In the genomic region with DNA sequence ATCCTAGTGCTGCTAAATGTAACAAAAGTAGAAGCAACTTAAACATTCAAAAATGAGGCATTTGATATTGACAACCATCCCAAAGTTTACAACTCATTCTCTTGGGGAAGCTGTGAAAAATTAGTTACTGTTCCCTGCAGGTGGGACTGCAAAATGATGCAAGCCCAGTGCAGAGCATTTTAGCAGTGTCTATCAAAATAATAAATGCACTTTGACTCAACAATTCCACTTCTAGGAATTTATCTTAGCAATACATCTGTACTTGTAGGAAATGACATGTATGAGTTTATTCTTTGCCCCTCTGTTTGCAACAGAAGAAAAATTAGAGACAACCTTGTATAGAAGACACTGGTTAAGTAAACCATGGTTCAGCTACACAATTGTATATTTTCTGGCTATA, we compare ENCODE assay signal across 23 cellular contexts. TPM values are rescaled to one million over a fixed set of nuclear protein-coding genes. Genes with fewer than 3 reads are reported as not detected.
DNase-seq lines count a peak whose midpoint lies in the region; ATAC-seq, FAIRE-seq and TF ChIP-seq lines count a peak whose summit lies in the region.
"Had no signal": no experiment of that assay in that cellular context is flagged by ENCODE, and none has a peak within 500 bp of the region (broad histone marks: within the 10 kb centered on the region; RNA-seq: fewer than 3 reads in every experiment).

No MANE protein-coding gene starts in this region.

- no peak overlapping the region for H3K27ac Mint-ChIP-seq in stimulated activated effector memory CD8-positive, alpha-beta T cell treated with anti-CD3 and anti-CD28 coated beads, Interleukin-12 subunit alpha, Interleukin-12 subunit beta, amount 100 ng/mL, for 72 hours
- H3K27ac Mint-ChIP-seq in activated CD8-positive, alpha-beta memory T cell treated with anti-CD3 and anti-CD28 coated beads, Interleukin-2, amount 10 ng/mL, durations not matched to agents 7 days and 5 days, result no peak overlapping the region
- H3K27ac Mint-ChIP-seq: CD4-positive, alpha-beta memory T cell; H9 had no signal

- H3F3A ChIP-seq in SU-DHL-6 (ENCODE audit: insufficient read depth), result peaks cover 16% of the 10 kb centered on the region; the same call in 1 of the 2 replicates

- intact Hi-C loops in GM12878 (cut with micrococcal nuclease; ENCODE audit: unreplicated experiment) (no loop called here), left ventricle myocardium inferior (cut with micrococcal nuclease) (no loop called here)

- RAD21 ChIA-PET in GM12878 (lab: Charles Lee; ENCODE audit: unreplicated experiment), result interaction anchor here (0.5 to 1.8 kb wide), 6 partner anchors 28 to 1166 kb away, joined by 3 to 7 read pairs (median 4); no protein-coding TSS in a partner anchor

- no peaks in the 10 kb centered on the region for H3K27me3 Mint-ChIP-seq in activated CD8-positive, alpha-beta memory T cell treated with anti-CD3 and anti-CD28 coated beads, Interleukin-2, amount 10 ng/mL, durations not matched to agents 7 days and 5 days
- H3K27me3 Mint-ChIP-seq: CD4-positive, alpha-beta memory T cell had no signal

- no peaks in the 10 kb centered on the region for H3K9me3 Mint-ChIP-seq in stimulated activated effector memory CD8-positive, alpha-beta T cell treated with anti-CD3 and anti-CD28 coated beads, Interleukin-12 subunit alpha, Interleukin-12 subunit beta, amount 100 ng/mL, for 72 hours
- H3K9me3 Mint-ChIP-seq in activated CD8-positive, alpha-beta memory T cell treated with anti-CD3 and anti-CD28 coated beads, Interleukin-2, amount 10 ng/mL, durations not matched to agents 7 days and 5 days (ENCODE audit: low read depth), result peaks cover 2% of the 10 kb centered on the region
- H3K9me3 Mint-ChIP-seq: CD4-positive, alpha-beta memory T cell; H9 had no signal

- no peak for TF ChIP-seq EP300 in GM12878 (IDR thresholded peaks at IDR 0.05; ENCODE audit: borderline replicate concordance in 1 of 2, control insufficient read depth in 1 of 2, low read depth in 2 of 2, low read length in 2 of 2)

- H3K4me2 ChIP-seq in SU-DHL-6 (ENCODE audit: low read depth, low read length, poor library complexity, severe bottlenecking), result peak overlapping the region; percentile 7
- no peak overlapping the region for H3K4me2 ChIP-seq in GM12878 (ENCODE audit: control insufficient read depth, insufficient read depth)
- H3K4me2 ChIP-seq in hepatocyte, result no peak overlapping the region

- no TSS peak for BruUV-seq in GM12878 (replicated peaks; lab: Mats Ljungman, UMichigan)

- H3K36me3 ChIP-seq in SU-DHL-6 (ENCODE audit: low read length) (no peaks in the 10 kb centered on the region), GM12878 (ENCODE audit: control insufficient read depth in 2 of 2, insufficient read depth in 2 of 2, low read length in 1 of 2) (no peaks in the 10 kb centered on the region), hepatocyte (replicated peaks; ENCODE audit: insufficient read depth, low read depth) (no peaks in the 10 kb centered on the region), left ventricle myocardium inferior (no peaks in the 10 kb centered on the region)
- H3K36me3 ChIP-seq: SJSA1 had no signal

- TF ChIP-seq RAD21 in GM12878 (IDR thresholded peaks at IDR 0.05; ENCODE audit: insufficient read depth, low read depth, low read length), result no peak

- H3K4me1 Mint-ChIP-seq in stimulated activated effector memory CD8-positive, alpha-beta T cell treated with anti-CD3 and anti-CD28 coated beads, Interleukin-12 subunit alpha, Interleukin-12 subunit beta, amount 100 ng/mL, for 72 hours, result peaks cover 12% of the 10 kb centered on the region
- H3K4me1 Mint-ChIP-seq in activated CD8-positive, alpha-beta memory T cell treated with anti-CD3 and anti-CD28 coated beads, Interleukin-2, amount 10 ng/mL, durations not matched to agents 7 days and 5 days, result peaks cover 27% of the 10 kb centered on the region

- no peaks in the 10 kb centered on the region for H3K27me3 ChIP-seq in SU-DHL-6 (ENCODE audit: low read length)
- no peaks in the 10 kb centered on the region for H3K27me3 ChIP-seq in GM12878 (replicated peaks in 1 of 2; ENCODE audit: control insufficient read depth in 2 of 2, insufficient read depth in 2 of 2, low read length in 1 of 2)
- H3K27me3 ChIP-seq in hepatocyte, result no peaks in the 10 kb centered on the region
- peaks cover 33% of the 10 kb centered on the region for H3K27me3 ChIP-seq in left ventricle myocardium inferior (ENCODE audit: low read depth)
- H3K27me3 ChIP-seq: SJSA1 had no signal

- no peaks in the 10 kb centered on the region for H4K20me1 ChIP-seq in SU-DHL-6 (ENCODE audit: low read depth, low read length)
- H4K20me1 ChIP-seq in GM12878 (ENCODE audit: control insufficient read depth, insufficient read depth), result no peaks in the 10 kb centered on the region
- H4K20me1 ChIP-seq in hepatocyte (ENCODE audit: insufficient read depth, poor library complexity, severe bottlenecking), result no peaks in the 10 kb centered on the region

- no peak overlapping the region for H3K4me3 Mint-ChIP-seq in stimulated activated effector memory CD8-positive, alpha-beta T cell treated with anti-CD3 and anti-CD28 coated beads, Interleukin-12 subunit alpha, Interleukin-12 subunit beta, amount 100 ng/mL, for 72 hours
- H3K4me3 Mint-ChIP-seq in activated CD8-positive, alpha-beta memory T cell treated with anti-CD3 and anti-CD28 coated beads, Interleukin-2, amount 10 ng/mL, durations not matched to agents 7 days and 5 days, result no peak overlapping the region
- H3K4me3 Mint-ChIP-seq: CD4-positive, alpha-beta memory T cell; H9 had no signal

- no peak for TF ChIP-seq POLR2A in GM12878 (IDR thresholded peaks at IDR 0.05; ENCODE audit: low read depth, low read length)

- ATAC-seq in GM12878, result no peak
- ATAC-seq in stimulated activated effector memory CD8-positive, alpha-beta T cell treated with anti-CD3 and anti-CD28 coated beads, Interleukin-12 subunit alpha, Interleukin-12 subunit beta, amount 100 ng/mL, for 72 hours, result no peak
- no peak for ATAC-seq in activated CD8-positive, alpha-beta memory T cell treated with anti-CD3 and anti-CD28 coated beads, Interleukin-2, amount 10 ng/mL, durations not matched to agents 7 days and 5 days

- H3K9me3 ChIP-seq in SU-DHL-6 (ENCODE audit: insufficient read depth, low read length) (no peaks in the 10 kb centered on the region), GM12878 (replicated peaks; ENCODE audit: control insufficient read depth, insufficient read depth, low read length) (no peaks in the 10 kb centered on the region; the same call in 2 of the 3 replicates), hepatocyte (ENCODE audit: low read depth) (no peaks in the 10 kb centered on the region), left ventricle myocardium inferior (replicated peaks) (peaks cover 7% of the 10 kb centered on the region)
- H3K9me3 ChIP-seq: SJSA1 had no signal

- H3K9me2 ChIP-seq in SU-DHL-6 (replicated peaks; ENCODE audit: insufficient read depth, low read length), result no peaks in the 10 kb centered on the region
- no peaks in the 10 kb centered on the region for H3K9me2 ChIP-seq in hepatocyte (replicated peaks; ENCODE audit: insufficient read depth)

- POLR2A ChIA-PET in GM12878 (lab: Charles Lee), result interaction anchor here (1.4 kb wide), 1 partner anchor 20 kb away, joined by 3 read pairs; no protein-coding TSS in a partner anchor

- peak; percentile 41 for DNase-seq in KG1 (lab: John Stamatoyannopoulos, UW)
- no peak for DNase-seq in GM12878 (ENCODE audit: low read depth, low spot score)
- DNase-seq in stimulated activated effector memory CD8-positive, alpha-beta T cell treated with anti-CD3 and anti-CD28 coated beads, Interleukin-12 subunit alpha, Interleukin-12 subunit beta, amount 100 ng/mL, for 72 hours (ENCODE audit: low spot score in 2 of 2), result no peak
- no peak for DNase-seq in activated CD8-positive, alpha-beta memory T cell treated with anti-CD3 and anti-CD28 coated beads, Interleukin-2, amount 10 ng/mL, durations not matched to agents 7 days and 5 days
- DNase-seq in hepatocyte (ENCODE audit: low spot score), result no peak
- no peak for DNase-seq in left ventricle myocardium inferior
- DNase-seq: C1 segment of cervical spinal cord; CD4-positive, alpha-beta memory T cell; COR-L47; DMS53; H9; NCI-H1092 treated with DMSO at 0.1 percent for 48 hours; NCI-H1436 treated with DMSO at 0.1 percent for 48 hours; NCI-H187 treated with DMSO at 0.1 percent for 48 hours; NCI-H2171 treated with DMSO at 0.1 percent for 48 hours; NCI-H524; NCI-H748 treated with DMSO at 0.1 percent for 48 hours; Right ventricle myocardium superior; RPMI8226 had no signal

- CTCF ChIA-PET in GM12878 (lab: Yijun Ruan, JAX), result interaction anchor here (0.6 to 1.8 kb wide), 6 partner anchors 18 to 251 kb away, joined by 3 to 6 read pairs (median 3); no protein-coding TSS in a partner anchor
- CTCF ChIA-PET in activated CD8-positive, alpha-beta memory T cell treated with anti-CD3 and anti-CD28 coated beads, Interleukin-2, amount 10 ng/mL, durations not matched to agents 7 days and 5 days (lab: Charles Lee), result interaction anchor here (0.9 kb wide), 1 partner anchor 20 kb away, joined by 3 read pairs; no protein-coding TSS in a partner anchor

- H3K4me3 ChIP-seq in SU-DHL-6 (ENCODE audit: insufficient read depth, low read length, poor library complexity, severe bottlenecking) (no peak overlapping the region), GM12878 (no peak overlapping the region), hepatocyte (no peak overlapping the region), left ventricle myocardium inferior (no peak overlapping the region)
- H3K4me3 ChIP-seq: SJSA1 had no signal

- in situ Hi-C loops in GM12878 (cut with MboI), result no loop called here

- TF ChIP-seq CTCF in SU-DHL-6 (IDR thresholded peaks at IDR 0.05; ENCODE audit: insufficient read depth, low read length, poor library complexity, severe bottlenecking) (no peak), GM12878 (IDR thresholded peaks at IDR 0.05 in 2 of 3, conservative IDR thresholded peaks at IDR 0.05 in 1 of 3; ENCODE audit: control insufficient read depth in 2 of 3, extremely low read depth in 1 of 3, insufficient read depth in 1 of 3, low read depth in 3 of 3, low read length in 3 of 3) (no peak), hepatocyte (IDR thresholded peaks at IDR 0.05; ENCODE audit: poor library complexity) (no peak), left ventricle myocardium inferior (IDR thresholded peaks at IDR 0.05; ENCODE audit: borderline replicate concordance) (no peak)

- no peak for FAIRE-seq in GM12878 (lab: Jason Lieb, UNC)
- FAIRE-seq: GM18507, HTR-8/SVneo had no signal

- peaks cover 11% of the 10 kb centered on the region for H3K4me1 ChIP-seq in GM12878 (ENCODE audit: control insufficient read depth, insufficient read depth, low read length)
- no peaks in the 10 kb centered on the region for H3K4me1 ChIP-seq in hepatocyte (ENCODE audit: insufficient read depth)
- no peaks in the 10 kb centered on the region for H3K4me1 ChIP-seq in left ventricle myocardium inferior

- H3K79me2 ChIP-seq in SU-DHL-6 (ENCODE audit: insufficient read depth, low read length) (no peaks in the 10 kb centered on the region), GM12878 (ENCODE audit: control insufficient read depth, insufficient read depth, low read length) (no peaks in the 10 kb centered on the region), hepatocyte (no peaks in the 10 kb centered on the region)

- SMC1A ChIA-PET in GM12878 (lab: Charles Lee; ENCODE audit: uncharacterized antibody, unreplicated experiment), result interaction anchor here (0.7 to 3.1 kb wide), 9 partner anchors 12 to 113 kb away, joined by 3 to 16 read pairs (median 5); no protein-coding TSS in a partner anchor

- H3K27ac ChIP-seq in SU-DHL-6 (ENCODE audit: low read depth, low read length) (no peak overlapping the region), GM12878 (ENCODE audit: control insufficient read depth, insufficient read depth) (no peak overlapping the region), hepatocyte (no peak overlapping the region), left ventricle myocardium inferior (replicated peaks) (no peak overlapping the region)
- H3K27ac ChIP-seq: SJSA1 had no signal

- H3K9ac ChIP-seq in SU-DHL-6 (ENCODE audit: low read length) (no peak overlapping the region), GM12878 (ENCODE audit: control insufficient read depth, insufficient read depth, low read length) (no peak overlapping the region)

- H2AFZ ChIP-seq in SU-DHL-6 (ENCODE audit: low read depth, low read length, severe bottlenecking) (no peak overlapping the region), GM12878 (ENCODE audit: control insufficient read depth, low read depth, low read length) (peak overlapping the region; percentile 15), hepatocyte (no peak overlapping the region)

- H3K36me3 Mint-ChIP-seq in stimulated activated effector memory CD8-positive, alpha-beta T cell treated with anti-CD3 and anti-CD28 coated beads, Interleukin-12 subunit alpha, Interleukin-12 subunit beta, amount 100 ng/mL, for 72 hours, result no peaks in the 10 kb centered on the region
- peaks cover 7% of the 10 kb centered on the region for H3K36me3 Mint-ChIP-seq in activated CD8-positive, alpha-beta memory T cell treated with anti-CD3 and anti-CD28 coated beads, Interleukin-2, amount 10 ng/mL, durations not matched to agents 7 days and 5 days
- H3K36me3 Mint-ChIP-seq: CD4-positive, alpha-beta memory T cell had no signal

RNA-seq across cellular contexts. Expression of gene TLK1, which starts 48.0 kb away (rescaled TPM):
- total RNA-seq in GM12878 (2013; cell fraction: nucleolus; rRNA removed), result 122 and 146 TPM in 2 replicates
- 25.1 and 29.0 TPM in 2 replicates for total RNA-seq in GM12878 (2014; rRNA removed)
- 48.4 and 51.6 TPM in 2 replicates for total RNA-seq in GM12878 (2014; rRNA removed; fragmentation: Illumina TruSeq; extraction: Trizol)
- 122 TPM in 2 replicates for total RNA-seq in GM12878 (2021)
- 21.4 TPM for polyA plus RNA-seq in GM12878 (2011; ENCODE audit: low read depth)
- polyA plus RNA-seq in GM12878 (2011; rRNA removed), result 50.2 and 77.0 TPM in 2 replicates
- polyA plus RNA-seq in GM12878 (2011; cell fraction: cytosol; rRNA removed), result 13.1 and 18.1 TPM in 2 replicates
- polyA plus RNA-seq in GM12878 (2011; cell fraction: nucleus; rRNA removed), result 21.7 and 25.4 TPM in 2 replicates
- polyA plus RNA-seq in GM12878 (2012), result 43.7 and 60.4 TPM in 2 replicates
- 79.9 and 99.5 TPM in 2 replicates for polyA plus RNA-seq in GM12878 (2014; fragmentation: Illumina TruSeq; extraction: Trizol)
- 100 to 1,000 TPM in 1 of 2 experiments, 10 to 100 TPM in 1; 42.5 to 126 TPM for polyA plus RNA-seq in GM12878 (2014; fragmentation: Nextera tagmentation; extraction: Ambion mirVana)
- polyA plus RNA-seq in GM12878 (2014; rRNA removed), result 26.3 and 28.4 TPM in 2 replicates
- polyA plus RNA-seq in GM12878 (2016; fragmentation: Nextera tagmentation; extraction: Ambion mirVana), result 10 to 100 TPM; 64.4 to 71.3 TPM
- 39.4 and 60.5 TPM in 2 replicates for polyA minus RNA-seq in GM12878 (2011; rRNA and poly(A)+ RNA removed)
- 31.0 and 41.9 TPM in 2 replicates for polyA minus RNA-seq in GM12878 (2011; cell fraction: cytosol; rRNA and poly(A)+ RNA removed)
- polyA minus RNA-seq in GM12878 (2011; cell fraction: nucleus; rRNA and poly(A)+ RNA removed), result 38.4 and 75.1 TPM in 2 replicates
- total RNA-seq in activated CD8-positive, alpha-beta memory T cell treated with anti-CD3 and anti-CD28 coated beads, Interleukin-2, amount 10 ng/mL, durations not matched to agents 7 days and 5 days, result 10 to 100 TPM; 81.3 to 83.2 TPM
- 21.4 and 21.8 TPM in 2 replicates for total RNA-seq in hepatocyte
- 9.2 and 13.0 TPM in 2 replicates for polyA plus RNA-seq in hepatocyte
- 26.3 TPM for total RNA-seq in left ventricle myocardium inferior
